Comparison of ENCODE assay signal across 20 cellular contexts in genomic region chr14:90445011-90445410, GRCh38. TPM values are rescaled to one million over a fixed set of nuclear protein-coding genes. Genes with fewer than 3 reads are reported as not detected.
DNase-seq lines count a peak whose midpoint lies in the region; ATAC-seq and TF ChIP-seq lines count a peak whose summit lies in the region.
"Had no signal": no experiment of that assay in that cellular context is flagged by ENCODE, and none has a peak within 500 bp of the region (broad histone marks: within the 10 kb centered on the region; RNA-seq: fewer than 3 reads in every experiment).

No MANE protein-coding gene starts in this region.

- no peak overlapping the region for H3K4me2 ChIP-seq in GM23338

- peaks cover 31% of the 10 kb centered on the region for H3K4me1 ChIP-seq in GM23338 (ENCODE audit: insufficient read depth)
- peaks cover 5 to 19% of the 10 kb centered on the region in 2 donors for H3K4me1 ChIP-seq in esophagus (ENCODE audit: control insufficient read depth in 2 of 2, insufficient read depth in 2 of 2, low read length in 1 of 2)
- H3K4me1 ChIP-seq in suprapubic skin = peaks cover 21% of the 10 kb centered on the region
- H3K4me1 ChIP-seq: right atrium auricular region had no signal

- H3K4me3 ChIP-seq in GM23338 = no peak overlapping the region
- no peak overlapping the region for H3K4me3 ChIP-seq in esophagus (ENCODE audit: low read depth in 1 of 2, low read length in 2 of 2)
- no peak overlapping the region for H3K4me3 ChIP-seq in suprapubic skin
- H3K4me3 ChIP-seq: adrenal gland, right atrium auricular region had no signal

- H3K9me3 Mint-ChIP-seq in GM23338 = peaks cover 15% of the 10 kb centered on the region
- H3K9me3 Mint-ChIP-seq: activated B cell treated with CpG ODN at 0.5 μM for 24 hours; CD8-positive, alpha-beta T cell; effector memory CD8-positive, alpha-beta T cell had no signal

- peaks cover 29% of the 10 kb centered on the region for H3K4me1 Mint-ChIP-seq in GM23338
- H3K4me1 Mint-ChIP-seq: activated B cell treated with CpG ODN at 0.5 μM for 24 hours had no signal

- DNase-seq in GM23338 (ENCODE audit: low spot score) (peak; percentile 71), NCI-H510A treated with DMSO at 0.1 percent for 48 hours (lab: John Stamatoyannopoulos, UW) (peak; percentile 9), suprapubic skin (ENCODE audit: low spot score in 2 of 2) (peak in 1 of 2 donors; percentile 25), mesenteric fat pad (ENCODE audit: low spot score) (no peak), NCI-H524 (lab: John Stamatoyannopoulos, UW) (no peak)
- DNase-seq: activated B cell treated with CpG ODN at 0.5 μM for 24 hours; activated CD4-positive, alpha-beta T cell treated with anti-CD3 and anti-CD28 coated beads, Interleukin-2, amount 50 U/mL, for 48 hours; adrenal gland; CD8-positive, alpha-beta T cell; effector memory CD8-positive, alpha-beta T cell; naive thymus-derived CD8-positive, alpha-beta T cell; NCI-H1092 treated with DMSO at 0.1 percent for 48 hours; NCI-H2029; NCI-H226; stimulated activated CD4-positive, alpha-beta T cell treated with anti-CD3 and anti-CD28 coated beads, Interleukin-15, amount 100 ng/mL, for 24 hours had no signal

- no peak for TF ChIP-seq EP300 in suprapubic skin (IDR thresholded peaks at IDR 0.05)

- H3K9me2 ChIP-seq in GM23338 (ENCODE audit: insufficient read depth) = 0 out of 2 replicates have a peak, but pooled peaks cover 3% of the 10 kb centered on the region

- no peaks in the 10 kb centered on the region for H4K20me1 ChIP-seq in GM23338 (replicated peaks; ENCODE audit: insufficient read depth)

- ATAC-seq in GM23338 (peak; percentile 73), GM18505 (IDR thresholded peaks at IDR 0.05; ENCODE audit: unreplicated experiment) (no peak)
- ATAC-seq: CD8-positive, alpha-beta T cell; effector memory CD8-positive, alpha-beta T cell; naive thymus-derived CD8-positive, alpha-beta T cell; Panc1 had no signal

- H3K9me3 ChIP-seq in esophagus (ENCODE audit: control insufficient read depth in 2 of 2, insufficient read depth in 1 of 2, low read depth in 1 of 2, low read length in 1 of 2) (no peaks in the 10 kb centered on the region), suprapubic skin (no peaks in the 10 kb centered on the region)
- H3K9me3 ChIP-seq: adrenal gland had no signal

- H3K27ac ChIP-seq in GM23338 (ENCODE audit: low read depth) (no peak overlapping the region), esophagus (ENCODE audit: low read depth in 2 of 2, low read length in 1 of 2) (peak overlapping the region; percentile 77 to 99), suprapubic skin (peak overlapping the region; percentile 32)
- H3K27ac ChIP-seq: HL-60, right atrium auricular region had no signal

- H3K27ac Mint-ChIP-seq in GM23338 = no peak overlapping the region
- H3K27ac Mint-ChIP-seq: activated B cell treated with CpG ODN at 0.5 μM for 24 hours; CD8-positive, alpha-beta T cell; effector memory CD8-positive, alpha-beta T cell; naive thymus-derived CD8-positive, alpha-beta T cell had no signal

- TF ChIP-seq POLR2A in suprapubic skin (IDR thresholded peaks at IDR 0.05) = no peak
- TF ChIP-seq POLR2A in GM18505 (IDR thresholded peaks at IDR 0.05; ENCODE audit: borderline replicate concordance, extremely low read depth, insufficient read depth, insufficient read length) = no peak

- no peaks in the 10 kb centered on the region; the same call in 1 of the 2 replicates for H3F3A ChIP-seq in GM23338 (replicated peaks; ENCODE audit: low read depth)

- H3K79me2 ChIP-seq in GM23338 (replicated peaks; ENCODE audit: insufficient read depth) = no peaks in the 10 kb centered on the region

- H3K27me3 ChIP-seq in GM23338 (ENCODE audit: insufficient read depth) (no peaks in the 10 kb centered on the region), esophagus (ENCODE audit: control insufficient read depth in 1 of 2, insufficient read depth in 2 of 2, low read length in 2 of 2) (no peaks in the 10 kb centered on the region), suprapubic skin (no peaks in the 10 kb centered on the region)
- H3K27me3 ChIP-seq: adrenal gland, right atrium auricular region had no signal

- no peak overlapping the region for H3K4me3 Mint-ChIP-seq in GM23338
- H3K4me3 Mint-ChIP-seq: activated B cell treated with CpG ODN at 0.5 μM for 24 hours; CD8-positive, alpha-beta T cell; effector memory CD8-positive, alpha-beta T cell; naive thymus-derived CD8-positive, alpha-beta T cell had no signal

- H3K27me3 Mint-ChIP-seq in GM23338 (ENCODE audit: insufficient read depth, low read depth, poor library complexity) = peaks cover 7% of the 10 kb centered on the region

- H2AFZ ChIP-seq in GM23338 = no peak overlapping the region

- 93 to 94% methylated on average over 4 of the region's 4 CpGs for WGBS in esophagus, 2 donors
- 95% methylated on average over 4 of the region's 4 CpGs for WGBS in suprapubic skin

- H3K36me3 ChIP-seq in GM23338 (ENCODE audit: insufficient read depth) = no peaks in the 10 kb centered on the region
- no peaks in the 10 kb centered on the region for H3K36me3 ChIP-seq in esophagus (ENCODE audit: control insufficient read depth in 2 of 2, insufficient read depth in 2 of 2, low read length in 1 of 2)
- H3K36me3 ChIP-seq in suprapubic skin = no peaks in the 10 kb centered on the region
- H3K36me3 ChIP-seq: adrenal gland, right atrium auricular region had no signal

- H3K36me3 Mint-ChIP-seq in GM23338 (ENCODE audit: low read depth) = peaks cover 4% of the 10 kb centered on the region
- H3K36me3 Mint-ChIP-seq: CD8-positive, alpha-beta T cell had no signal

- TF ChIP-seq CTCF in GM23338 (conservative IDR thresholded peaks at IDR 0.05; ENCODE audit: low read depth in 2 of 2) = no peak
- TF ChIP-seq CTCF in suprapubic skin (IDR thresholded peaks at IDR 0.05) = no peak

TF ChIP-seq in GM23338, 12 proteins besides CTCF, POLR2A, EP300 and RAD21 (continues in another document):
- TF ChIP-seq ZNF114 (CRISPR knock-in tag; IDR thresholded peaks at IDR 0.05) (no peak), POLR2AphosphoS5 (IDR thresholded peaks at IDR 0.05; ENCODE audit: low read depth) (no peak), ZNF331 (CRISPR knock-in tag; IDR thresholded peaks at IDR 0.05; ENCODE audit: low read depth) (no peak), ZNF462 (CRISPR knock-in tag; IDR thresholded peaks at IDR 0.05) (no peak), STAT1 (IDR thresholded peaks at IDR 0.05; ENCODE audit: unreplicated experiment) (no peak), EZH2 (IDR thresholded peaks at IDR 0.05; ENCODE audit: low read depth, unreplicated experiment) (no peak)

RNA-seq across cellular contexts. Expression of gene CALM1, which starts 48.2 kb away (rescaled TPM):
- total RNA-seq in GM23338 (2014; rRNA removed; shearing (Covaris generic)) = 308 and 335 TPM in 2 replicates
- 1,841 and 2,024 TPM in 2 replicates for polyA plus RNA-seq in GM23338 (2016; fragmentation: Nextera tagmentation; extraction: Ambion mirVana)
- polyA plus RNA-seq in esophagus = 100 to 1,000 TPM; 487 to 518 TPM
- 100 to 1,000 TPM; 258 to 369 (median 300) TPM for total RNA-seq in suprapubic skin
- total RNA-seq in mesenteric fat pad = 549 TPM

Comparison
In these comparisons a context has a peak if more than half of its experiments do, and no peak if none do; other contexts are left out.
1. DNase-seq: peak in GM23338 (single experiment) and NCI-H510A treated with DMSO at 0.1 percent for 48 hours (single experiment); none in mesenteric fat pad (single experiment) and NCI-H524 (0 of 2).